ENCODE assay signal across 20 cellular contexts in the genomic region with DNA sequence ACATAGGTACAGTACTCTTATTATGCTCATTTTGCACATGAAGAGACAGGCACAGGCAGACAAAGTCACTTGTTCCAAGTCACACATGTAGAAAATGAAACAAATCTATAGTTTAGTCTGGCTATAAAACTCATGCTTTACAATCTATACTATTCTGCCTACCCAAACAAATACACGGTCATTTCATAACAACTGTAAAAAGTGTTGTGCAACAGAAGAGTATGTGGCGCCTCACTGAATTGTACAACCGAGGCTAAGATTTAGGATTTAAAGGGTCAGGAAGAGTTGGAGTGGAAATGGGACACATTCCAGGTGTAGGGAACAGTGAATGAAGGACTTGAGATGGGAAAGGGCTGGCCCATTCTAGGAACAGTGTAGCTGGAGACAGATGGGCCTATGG.
"Had no signal": no experiment of that assay in that cellular context is flagged by ENCODE, and none has a peak within 500 bp of the region (broad histone marks: within the 10 kb centered on the region; RNA-seq: fewer than 3 reads in every experiment).

No MANE protein-coding gene starts in this region.

- H3K9ac ChIP-seq: KMS-11 had no signal

- H3K4me1 Mint-ChIP-seq: IgD-negative memory B cell had no signal

- H3K36me3 ChIP-seq: Peyer's patch, SJCRH30 had no signal

- H3K36me3 Mint-ChIP-seq: IgD-negative memory B cell had no signal

- H3K9me3 ChIP-seq: SJCRH30 had no signal

- FAIRE-seq: K562 had no signal

- DNase-seq: Kasumi-1, MV-4-11, NCI-H1048, NCI-H1105 treated with DMSO at 0.1 percent for 48 hours, NCI-H1417 treated with DMSO at 0.1 percent for 48 hours, NCI-H146, NCI-H1694 treated with DMSO at 0.1 percent for 48 hours, NCI-H1930, NCI-H2081, NCI-H2107, NCI-H2227 treated with DMSO at 0.1 percent for 48 hours, NCI-H524, NCI-H69, NCI-H774, Peyer's patch, SJCRH30 had no signal

- H3K4me1 ChIP-seq: Peyer's patch had no signal

- ATAC-seq: K562 had no signal

- H3K4me3 ChIP-seq: K562, Peyer's patch, SJCRH30 had no signal

- H3K4me2 ChIP-seq: KMS-11 had no signal

- H3K27me3 ChIP-seq: Peyer's patch, SJCRH30 had no signal

- H3K27ac ChIP-seq: HL-60, KMS-11, Peyer's patch, SJCRH30 had no signal

- H3K4me3 Mint-ChIP-seq: IgD-negative memory B cell had no signal
